ENCODE assay signal across 27 cellular contexts in genomic region chr7:128918266-128918665, GRCh38. TPM values are rescaled to one million over a fixed set of nuclear protein-coding genes. Genes with fewer than 3 reads are reported as not detected.
A peak's percentile ranks its signal among the peaks of the same experiment; 100 is the strongest.
DNase-seq lines count a peak whose midpoint lies in the region; ATAC-seq and TF ChIP-seq lines count a peak whose summit lies in the region.
"Had no signal": no experiment of that assay in that cellular context is flagged by ENCODE, and none has a peak within 500 bp of the region (broad histone marks: within the 10 kb centered on the region; RNA-seq: fewer than 3 reads in every experiment).

No MANE protein-coding gene starts in this region.

- H3K4me3 Mint-ChIP-seq in CD14-positive monocyte, result no peak overlapping the region
- H3K4me3 Mint-ChIP-seq: CD8-positive, alpha-beta memory T cell; GM23338; HFFc6 had no signal

- TF ChIP-seq CTCF in CD14-positive monocyte (IDR thresholded peaks at IDR 0.05) (no peak), GM13976 (IDR thresholded peaks at IDR 0.05; ENCODE audit: borderline replicate concordance, control extremely low read depth, extremely low read depth, insufficient read depth, missing control alignments) (no peak)

- peaks cover 40 to 52% (median 46%) of the 10 kb centered on the region in 3 donors for H3K27me3 Mint-ChIP-seq in CD14-positive monocyte (ENCODE audit: low read depth in 3 of 3)

- in situ Hi-C loops in GM13976 (cut with MboI; ENCODE audit: low sequenced_read_pairs, unreplicated experiment), result loop anchor here (25.0 kb wide), 1 partner anchor 169 kb away; no protein-coding TSS in a partner anchor

- intact Hi-C loops in CD14-positive monocyte (cut with micrococcal nuclease) (no loop called here), sciatic nerve (cut with DNase I) (no loop called here)

- peaks cover 2 to 17% (median 9%) of the 10 kb centered on the region in 7 donors for H3K9me3 Mint-ChIP-seq in CD14-positive monocyte
- H3K9me3 Mint-ChIP-seq: CD8-positive, alpha-beta memory T cell; GM23338; HFFc6 had no signal

- ATAC-seq in sciatic nerve (no peak), HG03135 (IDR thresholded peaks at IDR 0.05; ENCODE audit: unreplicated experiment) (no peak), HG02610 (IDR thresholded peaks at IDR 0.05; ENCODE audit: unreplicated experiment) (no peak)
- ATAC-seq: GM12878, GM23338, HepG2 had no signal

- H3K4me1 Mint-ChIP-seq in CD14-positive monocyte, result peaks cover 27% of the 10 kb centered on the region

- peaks cover 4 to 9% of the 10 kb centered on the region in 2 donors for H3K36me3 Mint-ChIP-seq in CD14-positive monocyte
- H3K36me3 Mint-ChIP-seq: CD8-positive, alpha-beta memory T cell had no signal

- H3K27ac Mint-ChIP-seq in CD14-positive monocyte, result no peak overlapping the region
- H3K27ac Mint-ChIP-seq: CD8-positive, alpha-beta memory T cell; GM23338; HFFc6 had no signal

- peak; percentile 30 for DNase-seq in CD14-positive monocyte (ENCODE audit: low spot score)
- peak; percentile 2 for DNase-seq in GM13976 (ENCODE audit: low spot score)
- DNase-seq in islet precursor cell, result peak; percentile 23
- peak; percentile 13 for DNase-seq in sciatic nerve (ENCODE audit: low spot score)
- DNase-seq in substantia nigra (lab: John Stamatoyannopoulos, UW), result no peak
- DNase-seq: C1 segment of cervical spinal cord, DMS 273 treated with DMSO at 0.1 percent for 48 hours, DMS79, EL, GDM1, HFFc6, NCI-H1105 treated with DMSO at 0.1 percent for 48 hours, NCI-H146, NCI-H1930, NCI-H2107, NCI-H446, NCI-H524 treated with DMSO at 0.1 percent for 48 hours, NCI-H774, SHP77 had no signal

- no peak overlapping the region for H3K27ac ChIP-seq in substantia nigra (ENCODE audit: low read depth, low read length, poor library complexity, severe bottlenecking)

RNA-seq across cellular contexts. Expression of gene KCP, which starts 7.8 kb away (rescaled TPM):
- under 1 TPM in 1 of 2 donors, not detected in 1; 0.11 TPM for polyA plus RNA-seq in CD14-positive monocyte
- 1.8 TPM for total RNA-seq in sciatic nerve
- total RNA-seq: A673, LHCN-M2 had no signal
- polyA plus RNA-seq: CD8-positive, alpha-beta memory T cell had no signal

RNA-seq across cellular contexts. Expression of gene IRF5, which starts 19.5 kb away (rescaled TPM):
- polyA plus RNA-seq in CD14-positive monocyte, result 100 to 1,000 TPM; 130 to 170 TPM
- 8.7 TPM for total RNA-seq in sciatic nerve
- total RNA-seq: A673 had no signal

RNA-seq across cellular contexts. Expression of gene ATP6V1F, which starts 55.6 kb away (rescaled TPM):
- polyA plus RNA-seq in CD14-positive monocyte, result 100 to 1,000 TPM; 511 to 593 TPM
- total RNA-seq in sciatic nerve, result 89.6 TPM

Comparison
In these comparisons a context has a peak if more than half of its experiments do, and no peak if none do; other contexts are left out.
1. DNase-seq: peak in CD14-positive monocyte (single experiment), GM13976 (single experiment), islet precursor cell (single experiment) and sciatic nerve (single experiment); none in substantia nigra (0 of 49).